Comparison of ENCODE assay signal across 8 cellular contexts in the genomic region with DNA sequence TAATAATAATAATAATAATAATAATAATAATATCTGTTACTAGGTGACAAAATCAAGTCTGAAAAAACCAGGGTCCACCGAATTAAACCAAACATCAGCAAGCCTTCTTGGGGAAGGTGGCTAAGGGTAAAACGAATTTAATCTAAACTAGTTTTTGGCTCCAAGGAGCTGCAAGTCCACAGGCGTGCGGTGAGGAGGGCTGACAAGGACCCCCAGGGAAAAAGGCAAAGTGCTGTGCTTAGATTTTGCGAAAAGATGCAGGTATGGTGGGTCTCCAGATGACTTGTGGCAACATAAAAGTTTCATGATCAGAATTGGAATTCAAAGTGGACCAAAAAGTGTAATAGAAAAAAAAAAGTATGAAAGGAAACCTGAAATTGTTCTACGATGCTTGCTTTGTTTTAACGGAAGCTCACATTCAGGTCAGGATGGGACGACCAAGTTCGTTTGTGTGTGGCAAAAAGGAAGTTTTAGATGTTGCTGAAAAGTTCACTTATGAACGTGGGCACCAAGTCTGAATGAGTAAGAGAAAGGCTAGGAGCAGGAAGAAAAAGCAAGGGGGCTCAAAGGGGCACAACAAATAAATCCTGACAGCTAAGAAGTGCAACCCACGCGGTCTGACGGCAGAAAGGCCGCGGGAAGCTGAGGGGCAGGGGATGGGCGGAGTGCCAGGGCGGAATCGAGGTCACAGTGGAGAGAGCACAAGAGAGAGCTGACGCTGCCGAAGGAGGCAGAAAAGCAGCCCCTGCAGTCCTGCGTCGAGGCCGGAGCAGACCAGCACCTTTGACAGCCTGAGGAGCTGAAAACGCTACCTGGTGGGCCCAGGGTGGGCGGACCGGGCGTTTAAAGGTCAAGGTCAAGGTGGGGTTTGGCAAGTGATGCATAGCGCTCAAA. TPM values are rescaled to one million over a fixed set of nuclear protein-coding genes. Genes with fewer than 3 reads are reported as not detected.
A peak's percentile ranks its signal among the peaks of the same experiment; 100 is the strongest.
DNase-seq lines count a peak whose midpoint lies in the region; ATAC-seq, FAIRE-seq and TF ChIP-seq lines count a peak whose summit lies in the region.

No MANE protein-coding gene starts in this region.

- ATAC-seq in GM21526 (IDR thresholded peaks at IDR 0.05; ENCODE audit: low FRiP score, unreplicated experiment) (peak; percentile 26), HG03442 (IDR thresholded peaks at IDR 0.05; ENCODE audit: unreplicated experiment) (no peak)

- H3K79me2 ChIP-seq in endothelial cell of umbilical vein (ENCODE audit: control insufficient read depth, insufficient read depth, low read length), result peaks cover 58% of the 10 kb centered on the region

- POLR2A ChIA-PET in endothelial cell of umbilical vein (lab: Charles Lee), result interaction anchor here (2.2 to 2.9 kb wide), 2 partner anchors 11 to 60 kb away, joined by 8 to 9 read pairs; a partner anchor contains a TSS

- H3K4me1 ChIP-seq in endothelial cell of umbilical vein (ENCODE audit: control insufficient read depth, extremely low read depth, insufficient read depth, low read length) (peaks cover 38% of the 10 kb centered on the region), mucosa of rectum (ENCODE audit: control insufficient read depth in 2 of 2, insufficient read depth in 2 of 2, low read length in 2 of 2) (peaks cover 14 to 27% of the 10 kb centered on the region in 2 donors)

- CTCF ChIA-PET in endothelial cell of umbilical vein (lab: Charles Lee), result interaction anchor here (0.7 to 5.1 kb wide), 15 partner anchors 11 to 169 kb away, joined by 3 to 49 read pairs (median 4); a partner anchor contains a TSS

- no peak for TF ChIP-seq CTCF in endothelial cell of umbilical vein (IDR thresholded peaks at IDR 0.05; ENCODE audit: extremely low read depth in 1 of 2, insufficient read depth in 1 of 2, low read depth in 1 of 2, low read length in 2 of 2)

- peak; percentile 83 for FAIRE-seq in endothelial cell of umbilical vein (lab: Jason Lieb, UNC)

- H3K9me1 ChIP-seq in endothelial cell of umbilical vein (replicated peaks; ENCODE audit: control insufficient read depth, extremely low read depth, insufficient read depth, low read length), result no peaks in the 10 kb centered on the region

- intact Hi-C loops in endothelial cell of umbilical vein (cut with micrococcal nuclease), result loop anchor here (5.0 kb wide), 1 partner anchor 125 kb away; a partner anchor contains a TSS

- no peaks in the 10 kb centered on the region for H3K9me3 ChIP-seq in endothelial cell of umbilical vein (replicated peaks; ENCODE audit: control insufficient read depth, insufficient read depth, low read length)
- no peaks in the 10 kb centered on the region for H3K9me3 ChIP-seq in mucosa of rectum (ENCODE audit: control insufficient read depth in 2 of 2, low read length in 2 of 2)

- H3K27ac ChIP-seq in endothelial cell of umbilical vein (ENCODE audit: insufficient read depth, low read depth, low read length) (peak overlapping the region; percentile 62), mucosa of rectum (ENCODE audit: low read depth in 2 of 2, low read length in 2 of 2) (peak overlapping the region; percentile 99)

- BruUV-seq in endothelial cell of umbilical vein (replicated peaks; lab: Mats Ljungman, UMichigan), result TSS peak; percentile 20

- dilution Hi-C loops in endothelial cell of umbilical vein (cut with MboI; ENCODE audit: extremely low pct_ligation_motif_present, low sequenced_read_pairs), result no loop called here

- peak overlapping the region; percentile 86 for H3K4me2 ChIP-seq in endothelial cell of umbilical vein (ENCODE audit: insufficient read depth, low read length)

- H2AFZ ChIP-seq in endothelial cell of umbilical vein (ENCODE audit: low read depth, low read length), result no peak overlapping the region

- H3K27me3 ChIP-seq in endothelial cell of umbilical vein (ENCODE audit: control insufficient read depth in 2 of 2, insufficient read depth in 2 of 2, low read length in 2 of 2) (no peaks in the 10 kb centered on the region), mucosa of rectum (ENCODE audit: control insufficient read depth in 2 of 2, insufficient read depth in 2 of 2, low read length in 2 of 2) (no peaks in the 10 kb centered on the region)

- DNase-seq in Ammon's horn (ENCODE audit: low spot score) (peak; percentile 76), NOMO-1 treated with DMSO at 0.1 percent for 48 hours (lab: John Stamatoyannopoulos, UW; ENCODE audit: unreplicated experiment) (peak; percentile 59), endothelial cell of umbilical vein (ENCODE audit: low read depth, low spot score) (peak; percentile 81)
- DNase-seq in activated CD8-positive, alpha-beta memory T cell treated with anti-CD3 and anti-CD28 coated beads, Interleukin-2, amount 50 U/mL, for 4 hours, result peak; percentile 84
- peak; percentile 70 for DNase-seq in stimulated activated CD8-positive, alpha-beta memory T cell treated with anti-CD3 and anti-CD28 coated beads, Interleukin-4, amount 100 ng/mL, for 24 hours (ENCODE audit: low read depth)

- peak overlapping the region; percentile 87 for H3K9ac ChIP-seq in endothelial cell of umbilical vein (replicated peaks; ENCODE audit: extremely low read depth, insufficient read depth, low read length)
- peak overlapping the region; percentile 98 to 99 for H3K9ac ChIP-seq in mucosa of rectum (ENCODE audit: low read depth in 1 of 2, low read length in 2 of 2)

- H4K20me1 ChIP-seq in endothelial cell of umbilical vein (replicated peaks; ENCODE audit: control insufficient read depth, extremely low read depth, insufficient read depth, low read length), result no peaks in the 10 kb centered on the region

- H3K36me3 ChIP-seq in endothelial cell of umbilical vein (ENCODE audit: control insufficient read depth in 2 of 2, extremely low read depth in 1 of 2, insufficient read depth in 2 of 2, low read length in 2 of 2) (peaks cover 0 to 4% of the 10 kb centered on the region in 2 experiments), mucosa of rectum (ENCODE audit: control insufficient read depth in 2 of 2, insufficient read depth in 2 of 2, low read length in 2 of 2) (peaks cover 3 to 14% of the 10 kb centered on the region in 2 donors)

- peak; percentile 81 for TF ChIP-seq POLR2A in endothelial cell of umbilical vein (IDR thresholded peaks at IDR 0.05; ENCODE audit: low read depth, low read length)

- H3K4me3 ChIP-seq in endothelial cell of umbilical vein (replicated peaks in 1 of 3; ENCODE audit: insufficient read depth in 1 of 3, low read depth in 1 of 3, low read length in 3 of 3), result peak overlapping the region; percentile 24 to 96 (median 87)
- H3K4me3 ChIP-seq in mucosa of rectum (ENCODE audit: low read length in 2 of 2), result peak overlapping the region; percentile 96 to 97

TF ChIP-seq in endothelial cell of umbilical vein, 7 proteins besides CTCF, POLR2A, EP300 and RAD21 (continues in another document):
- no peak for TF ChIP-seq MYC (IDR thresholded peaks at IDR 0.05; ENCODE audit: low read depth, low read length)
- TF ChIP-seq POLR2AphosphoS5 (IDR thresholded peaks at IDR 0.05; ENCODE audit: insufficient read depth, low read depth, low read length), result peak; percentile 81

RNA-seq across cellular contexts. Expression of a gene that starts 1.1 kb away (rescaled TPM):
- 71.3 and 71.8 TPM in 2 replicates for total RNA-seq in endothelial cell of umbilical vein
- polyA plus RNA-seq in endothelial cell of umbilical vein, result 30.7 and 39.9 TPM in 2 replicates
- 47.1 and 47.5 TPM in 2 replicates for polyA plus RNA-seq in endothelial cell of umbilical vein (2011; cell fraction: cytosol; rRNA removed)
- 23.6 and 27.9 TPM in 2 replicates for polyA plus RNA-seq in endothelial cell of umbilical vein (2011; cell fraction: nucleus; rRNA removed)
- polyA plus RNA-seq in endothelial cell of umbilical vein (2012), result 53.4 and 68.6 TPM in 2 replicates
- 90.5 and 93.4 TPM in 2 replicates for polyA minus RNA-seq in endothelial cell of umbilical vein
- 39.2 TPM for polyA minus RNA-seq in endothelial cell of umbilical vein (2011; cell fraction: cytosol; rRNA and poly(A)+ RNA removed)
- polyA minus RNA-seq in endothelial cell of umbilical vein (2011; cell fraction: nucleus; rRNA and poly(A)+ RNA removed), result 27.0 and 37.1 TPM in 2 replicates

RNA-seq across cellular contexts. Expression of a gene that starts 10.3 kb away (rescaled TPM):
- 20.9 and 24.1 TPM in 2 replicates for total RNA-seq in endothelial cell of umbilical vein
- 35.4 and 43.6 TPM in 2 replicates for polyA plus RNA-seq in endothelial cell of umbilical vein
- polyA plus RNA-seq in endothelial cell of umbilical vein (2011; cell fraction: cytosol; rRNA removed), result 17.4 and 25.7 TPM in 2 replicates
- polyA plus RNA-seq in endothelial cell of umbilical vein (2011; cell fraction: nucleus; rRNA removed), result 77.4 and 78.4 TPM in 2 replicates
- 8.9 and 10.4 TPM in 2 replicates for polyA plus RNA-seq in endothelial cell of umbilical vein (2012)
- polyA minus RNA-seq in endothelial cell of umbilical vein, result 24.2 and 29.7 TPM in 2 replicates
- polyA minus RNA-seq in endothelial cell of umbilical vein (2011; cell fraction: cytosol; rRNA and poly(A)+ RNA removed), result 5.3 TPM
- 29.3 and 39.2 TPM in 2 replicates for polyA minus RNA-seq in endothelial cell of umbilical vein (2011; cell fraction: nucleus; rRNA and poly(A)+ RNA removed)

RNA-seq across cellular contexts. Expression of a gene that starts 31.8 kb away (rescaled TPM):
- total RNA-seq in endothelial cell of umbilical vein, result 13.0 and 13.7 TPM in 2 replicates
- polyA plus RNA-seq in endothelial cell of umbilical vein, result 17.5 and 19.4 TPM in 2 replicates
- 17.0 and 18.8 TPM in 2 replicates for polyA plus RNA-seq in endothelial cell of umbilical vein (2011; cell fraction: cytosol; rRNA removed)
- 41.2 and 45.2 TPM in 2 replicates for polyA plus RNA-seq in endothelial cell of umbilical vein (2011; cell fraction: nucleus; rRNA removed)
- 12.7 and 17.3 TPM in 2 replicates for polyA plus RNA-seq in endothelial cell of umbilical vein (2012)
- 19.9 and 21.2 TPM in 2 replicates for polyA minus RNA-seq in endothelial cell of umbilical vein
- polyA minus RNA-seq in endothelial cell of umbilical vein (2011; cell fraction: cytosol; rRNA and poly(A)+ RNA removed), result 4.9 TPM
- 5.7 and 6.5 TPM in 2 replicates for polyA minus RNA-seq in endothelial cell of umbilical vein (2011; cell fraction: nucleus; rRNA and poly(A)+ RNA removed)

RNA-seq across cellular contexts. Expression of a gene that starts 38.4 kb away (rescaled TPM):
- total RNA-seq in endothelial cell of umbilical vein, result 82.6 and 82.9 TPM in 2 replicates
- 134 and 156 TPM in 2 replicates for polyA plus RNA-seq in endothelial cell of umbilical vein
- polyA plus RNA-seq in endothelial cell of umbilical vein (2011; cell fraction: cytosol; rRNA removed), result 139 and 157 TPM in 2 replicates
- 60.1 and 64.9 TPM in 2 replicates for polyA plus RNA-seq in endothelial cell of umbilical vein (2011; cell fraction: nucleus; rRNA removed)
- 67.6 and 80.8 TPM in 2 replicates for polyA plus RNA-seq in endothelial cell of umbilical vein (2012)
- 58.5 and 59.4 TPM in 2 replicates for polyA minus RNA-seq in endothelial cell of umbilical vein
- polyA minus RNA-seq in endothelial cell of umbilical vein (2011; cell fraction: cytosol; rRNA and poly(A)+ RNA removed), result 37.1 TPM
- polyA minus RNA-seq in endothelial cell of umbilical vein (2011; cell fraction: nucleus; rRNA and poly(A)+ RNA removed), result 11.3 and 17.6 TPM in 2 replicates

RNA-seq across cellular contexts. Expression of a gene that starts 38.8 kb away (rescaled TPM):
- 5.0 and 5.8 TPM in 2 replicates for total RNA-seq in endothelial cell of umbilical vein
- polyA plus RNA-seq in endothelial cell of umbilical vein, result 6.0 and 7.4 TPM in 2 replicates
- 1.8 and 2.6 TPM in 2 replicates for polyA plus RNA-seq in endothelial cell of umbilical vein (2011; cell fraction: cytosol; rRNA removed)
- 41.4 and 45.8 TPM in 2 replicates for polyA plus RNA-seq in endothelial cell of umbilical vein (2011; cell fraction: nucleus; rRNA removed)
- 2.9 and 3.0 TPM in 2 replicates for polyA plus RNA-seq in endothelial cell of umbilical vein (2012)
- polyA minus RNA-seq in endothelial cell of umbilical vein, result 15.4 and 16.2 TPM in 2 replicates
- 3.5 TPM for polyA minus RNA-seq in endothelial cell of umbilical vein (2011; cell fraction: cytosol; rRNA and poly(A)+ RNA removed)
- polyA minus RNA-seq in endothelial cell of umbilical vein (2011; cell fraction: nucleus; rRNA and poly(A)+ RNA removed), result 22.6 and 24.0 TPM in 2 replicates
